In the genomic region with DNA sequence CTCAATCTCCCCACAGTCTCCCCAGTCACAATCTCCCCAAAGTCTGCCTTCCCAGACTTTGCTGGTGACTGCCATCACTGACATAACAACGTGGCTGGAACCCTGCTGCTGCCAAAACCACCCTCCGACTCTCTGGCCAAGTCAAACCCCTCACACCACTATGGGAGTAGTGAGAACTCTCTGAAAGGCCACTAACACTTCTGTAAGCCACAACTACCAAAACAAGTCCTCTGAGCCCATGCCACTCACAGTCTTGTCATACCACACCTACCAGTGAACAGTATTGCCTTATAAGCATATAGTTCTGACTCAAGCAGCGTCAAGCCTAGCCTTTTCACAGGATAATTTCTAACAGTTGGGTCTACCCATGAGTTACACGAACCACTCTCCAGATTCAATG, we compare ENCODE assay signal across 1 cellular context. TPM values are rescaled to one million over a fixed set of nuclear protein-coding genes. Genes with fewer than 3 reads are reported as not detected.
"Had no signal": no experiment of that assay in that cellular context is flagged by ENCODE, and none has a peak within 500 bp of the region (broad histone marks: within the 10 kb centered on the region; RNA-seq: fewer than 3 reads in every experiment).

No MANE protein-coding gene starts in this region.

RNA-seq across cellular contexts. Expression of gene PLGLB1, which starts 32.7 kb away (rescaled TPM):
- total RNA-seq: mesenteric fat pad had no signal
